ENCODE assay signal across 2 cellular contexts in genomic region chr14:100546051-100546443, GRCh38.
TF ChIP-seq lines count a peak whose summit lies in the region.

No MANE protein-coding gene starts in this region.

TF ChIP-seq in H1, 55 proteins besides CTCF, POLR2A, EP300 and RAD21 (continued from another document):
- TF ChIP-seq, protein P1, sequence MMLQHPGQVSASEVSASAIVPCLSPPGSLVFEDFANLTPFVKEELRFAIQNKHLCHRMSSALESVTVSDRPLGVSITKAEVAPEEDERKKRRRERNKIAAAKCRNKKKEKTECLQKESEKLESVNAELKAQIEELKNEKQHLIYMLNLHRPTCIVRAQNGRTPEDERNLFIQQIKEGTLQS (IDR thresholded peaks at IDR 0.05; ENCODE audit: insufficient read depth, low read depth, low read length), result no peak
- no peak for TF ChIP-seq SRF (IDR thresholded peaks at IDR 0.05; ENCODE audit: low read depth, low read length)
- no peak for TF ChIP-seq CTBP2 (IDR thresholded peaks at IDR 0.05; ENCODE audit: borderline replicate concordance, insufficient read depth, insufficient read length, low read length)
- TF ChIP-seq HDAC6 (IDR thresholded peaks at IDR 0.05; ENCODE audit: low read depth, low read length), result no peak
- TF ChIP-seq RNF2 (IDR thresholded peaks at IDR 0.05; ENCODE audit: borderline replicate concordance, low read depth, low read length, missing control alignments, poor library complexity, severe bottlenecking), result no peak
- no peak for TF ChIP-seq CHD2 (IDR thresholded peaks at IDR 0.05; ENCODE audit: low read length)
- TF ChIP-seq TAF7 (optimal IDR thresholded peaks at IDR 0.05; ENCODE audit: borderline replicate concordance, low read depth, low read length), result no peak
- no peak for TF ChIP-seq GTF2F1 (IDR thresholded peaks at IDR 0.05; ENCODE audit: borderline replicate concordance, low read depth, low read length)
- TF ChIP-seq ZNF274 (IDR thresholded peaks at IDR 0.05; ENCODE audit: borderline replicate concordance, extremely low read depth, low read length), result no peak
- TF ChIP-seq FOSL1 (IDR thresholded peaks at IDR 0.05; ENCODE audit: insufficient read depth, low read depth, low read length), result no peak
- TF ChIP-seq E2F6 (IDR thresholded peaks at IDR 0.05), result no peak
- no peak for TF ChIP-seq JUN (IDR thresholded peaks at IDR 0.05; ENCODE audit: low read depth, low read length)
TF ChIP-seq in H1: peak in this region for 0.

TF ChIP-seq in SK-N-SH, 30 proteins besides CTCF, POLR2A, EP300 and RAD21 (continued from another document):
- no peak for TF ChIP-seq ZBTB33 (IDR thresholded peaks at IDR 0.05; ENCODE audit: borderline replicate concordance, low read depth)
- TF ChIP-seq IRF3 (IDR thresholded peaks at IDR 0.05; ENCODE audit: low read depth, low read length), result no peak
- TF ChIP-seq, protein P2, sequence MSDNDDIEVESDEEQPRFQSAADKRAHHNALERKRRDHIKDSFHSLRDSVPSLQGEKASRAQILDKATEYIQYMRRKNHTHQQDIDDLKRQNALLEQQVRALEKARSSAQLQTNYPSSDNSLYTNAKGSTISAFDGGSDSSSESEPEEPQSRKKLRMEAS (IDR thresholded peaks at IDR 0.05; ENCODE audit: low read depth), result no peak
- TF ChIP-seq JUND (IDR thresholded peaks at IDR 0.05), result no peak
- no peak for TF ChIP-seq MEF2A (IDR thresholded peaks at IDR 0.05; ENCODE audit: borderline replicate concordance, low read depth)
- TF ChIP-seq PBX3 (IDR thresholded peaks at IDR 0.05), result no peak
- TF ChIP-seq RFX5 (IDR thresholded peaks at IDR 0.05; ENCODE audit: low read length), result no peak
- TF ChIP-seq RXRA (IDR thresholded peaks at IDR 0.05; ENCODE audit: borderline replicate concordance, low read depth), result no peak
- TF ChIP-seq EZH2phosphoT487 (IDR thresholded peaks at IDR 0.05; ENCODE audit: borderline replicate concordance, low read depth), result no peak
- no peak for TF ChIP-seq FOSL2 (IDR thresholded peaks at IDR 0.05; ENCODE audit: borderline replicate concordance, low read depth)
- TF ChIP-seq RCOR1 (IDR thresholded peaks at IDR 0.05; ENCODE audit: low read length), result no peak
- no peak for TF ChIP-seq TAF1 (IDR thresholded peaks at IDR 0.05; ENCODE audit: borderline replicate concordance, low read depth, low read length)
- no peak for TF ChIP-seq ELF1 (IDR thresholded peaks at IDR 0.05)
- TF ChIP-seq SIN3A (IDR thresholded peaks at IDR 0.05; ENCODE audit: borderline replicate concordance, low read depth, low read length), result no peak
